Comparison of ENCODE assay signal across 21 cellular contexts in the genomic region with DNA sequence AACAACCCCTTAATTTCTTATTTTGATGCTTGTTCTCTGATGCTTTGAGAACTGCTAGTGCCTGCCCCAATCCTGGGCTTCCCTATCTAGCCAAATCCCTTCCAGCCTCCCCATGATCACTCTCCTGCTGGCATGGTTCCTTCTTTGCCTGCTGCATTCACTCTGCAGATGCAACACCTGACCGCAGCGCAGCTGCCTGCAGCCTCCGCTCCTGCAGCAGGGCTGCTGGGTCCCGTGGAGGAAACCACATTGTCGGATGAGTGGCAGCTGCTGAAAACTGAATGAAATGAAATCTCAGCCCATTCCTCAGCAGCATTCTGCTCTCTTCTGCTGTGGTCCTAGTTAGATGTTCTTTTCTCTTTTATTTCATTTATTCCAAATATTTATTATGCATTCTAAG.
DNase-seq lines count a peak whose midpoint lies in the region; ATAC-seq and TF ChIP-seq lines count a peak whose summit lies in the region.
"Had no signal": no experiment of that assay in that cellular context is flagged by ENCODE, and none has a peak within 500 bp of the region (broad histone marks: within the 10 kb centered on the region; RNA-seq: fewer than 3 reads in every experiment).

No MANE protein-coding gene starts in this region.

- intact Hi-C loops in natural killer cell (cut with micrococcal nuclease), result no loop called here

- no peak overlapping the region for H3K4me3 Mint-ChIP-seq in natural killer cell
- H3K4me3 Mint-ChIP-seq in natural killer cell treated with Interleukin-12 subunit alpha and Interleukin-12 subunit beta and Interleukin-15 and Interleukin-18, amount 100 ng/mL, for 72 hours, result no peak overlapping the region
- peak overlapping the region; percentile 37 for H3K4me3 Mint-ChIP-seq in activated T-helper 17 cell treated with anti-CD3 and anti-CD28 coated beads, Interleukin-2, amount 50 U/mL, for 72 hours
- no peak overlapping the region for H3K4me3 Mint-ChIP-seq in stimulated activated naive B cell treated with anti-CD40 and anti-IgM and Interleukin-4, amounts not matched to agents 10 μg/mL and 1 μg/mL and 100 μg/mL, for 72 hours
- H3K4me3 Mint-ChIP-seq: H9, mesothelial cell of epicardium had no signal

- no peaks in the 10 kb centered on the region for H3K36me3 Mint-ChIP-seq in natural killer cell
- H3K36me3 Mint-ChIP-seq in natural killer cell treated with Interleukin-12 subunit alpha and Interleukin-12 subunit beta and Interleukin-15 and Interleukin-18, amount 100 ng/mL, for 72 hours, result no peaks in the 10 kb centered on the region
- H3K36me3 Mint-ChIP-seq in activated T-helper 17 cell treated with anti-CD3 and anti-CD28 coated beads, Interleukin-2, amount 50 U/mL, for 72 hours (ENCODE audit: low read depth), result peaks cover 11% of the 10 kb centered on the region
- peaks cover 14 to 37% of the 10 kb centered on the region in 2 donors for H3K36me3 Mint-ChIP-seq in stimulated activated naive B cell treated with anti-CD40 and anti-IgM and Interleukin-4, amounts not matched to agents 10 μg/mL and 1 μg/mL and 100 μg/mL, for 72 hours
- H3K36me3 Mint-ChIP-seq: mesothelial cell of epicardium had no signal

- DNase-seq in NCI-H2227 (lab: John Stamatoyannopoulos, UW; ENCODE audit: unreplicated experiment) (peak; percentile 17), NCI-H2227 treated with DMSO at 0.1 percent for 48 hours (lab: John Stamatoyannopoulos, UW) (no peak), natural killer cell (no peak), NCI-H1694 (lab: John Stamatoyannopoulos, UW) (no peak)
- no peak for DNase-seq in natural killer cell treated with Interleukin-12 subunit alpha and Interleukin-12 subunit beta and Interleukin-15 and Interleukin-18, amount 100 ng/mL, for 72 hours (ENCODE audit: low spot score)
- no peak for DNase-seq in stimulated activated naive B cell treated with anti-CD40 and anti-IgM and Interleukin-4, amounts not matched to agents 10 μg/mL and 1 μg/mL and 100 μg/mL, for 72 hours
- DNase-seq: activated CD4-positive, alpha-beta T cell treated with anti-CD3 and anti-CD28 coated beads for 48 hours; BE2C; H9; islet precursor cell; Kasumi-1; left ventricle myocardium superior; NCI-H1092 treated with DMSO at 0.1 percent for 48 hours; NCI-H69; spleen; stimulated activated CD4-positive, alpha-beta T cell treated with anti-CD3 and anti-CD28 coated beads, Interleukin-2, amount 100 ng/mL, for 48 hours; stimulated activated naive CD4-positive, alpha-beta T cell had no signal

- H3K4me1 Mint-ChIP-seq in natural killer cell, result peaks cover 8 to 15% of the 10 kb centered on the region in 2 donors
- peaks cover 0 to 14% of the 10 kb centered on the region in 2 donors for H3K4me1 Mint-ChIP-seq in natural killer cell treated with Interleukin-12 subunit alpha and Interleukin-12 subunit beta and Interleukin-15 and Interleukin-18, amount 100 ng/mL, for 72 hours (ENCODE audit: low read depth in 2 of 2)
- H3K4me1 Mint-ChIP-seq in activated T-helper 17 cell treated with anti-CD3 and anti-CD28 coated beads, Interleukin-2, amount 50 U/mL, for 72 hours, result peaks cover 8% of the 10 kb centered on the region
- peaks cover 15 to 18% of the 10 kb centered on the region in 2 donors for H3K4me1 Mint-ChIP-seq in stimulated activated naive B cell treated with anti-CD40 and anti-IgM and Interleukin-4, amounts not matched to agents 10 μg/mL and 1 μg/mL and 100 μg/mL, for 72 hours
- H3K4me1 Mint-ChIP-seq: mesothelial cell of epicardium had no signal

- H3K27me3 Mint-ChIP-seq in natural killer cell (ENCODE audit: low read depth in 2 of 2), result no peaks in the 10 kb centered on the region
- no peaks in the 10 kb centered on the region for H3K27me3 Mint-ChIP-seq in natural killer cell treated with Interleukin-12 subunit alpha and Interleukin-12 subunit beta and Interleukin-15 and Interleukin-18, amount 100 ng/mL, for 72 hours
- no peaks in the 10 kb centered on the region for H3K27me3 Mint-ChIP-seq in activated T-helper 17 cell treated with anti-CD3 and anti-CD28 coated beads, Interleukin-2, amount 50 U/mL, for 72 hours
- no peaks in the 10 kb centered on the region for H3K27me3 Mint-ChIP-seq in stimulated activated naive B cell treated with anti-CD40 and anti-IgM and Interleukin-4, amounts not matched to agents 10 μg/mL and 1 μg/mL and 100 μg/mL, for 72 hours

- H3K27ac Mint-ChIP-seq in natural killer cell, result peak overlapping the region; percentile 10 to 30
- H3K27ac Mint-ChIP-seq in natural killer cell treated with Interleukin-12 subunit alpha and Interleukin-12 subunit beta and Interleukin-15 and Interleukin-18, amount 100 ng/mL, for 72 hours, result peak overlapping the region in 1 of 2 donors; percentile 6
- H3K27ac Mint-ChIP-seq in activated T-helper 17 cell treated with anti-CD3 and anti-CD28 coated beads, Interleukin-2, amount 50 U/mL, for 72 hours, result no peak overlapping the region
- peak overlapping the region; percentile 27 for H3K27ac Mint-ChIP-seq in stimulated activated naive B cell treated with anti-CD40 and anti-IgM and Interleukin-4, amounts not matched to agents 10 μg/mL and 1 μg/mL and 100 μg/mL, for 72 hours
- H3K27ac Mint-ChIP-seq: mesothelial cell of epicardium had no signal

- peak in 1 of 3 donors; percentile 10 for ATAC-seq in natural killer cell
- no peak for ATAC-seq in natural killer cell treated with Interleukin-12 subunit alpha and Interleukin-12 subunit beta and Interleukin-15 and Interleukin-18, amount 100 ng/mL, for 72 hours
- ATAC-seq in activated T-helper 17 cell treated with anti-CD3 and anti-CD28 coated beads, Interleukin-2, amount 50 U/mL, for 72 hours (replicated peaks), result no peak
- no peak for ATAC-seq in stimulated activated naive B cell treated with anti-CD40 and anti-IgM and Interleukin-4, amounts not matched to agents 10 μg/mL and 1 μg/mL and 100 μg/mL, for 72 hours (replicated peaks)
- ATAC-seq in GM19452 (IDR thresholded peaks at IDR 0.05; ENCODE audit: unreplicated experiment), result no peak
- ATAC-seq: A549, left ventricle myocardium superior had no signal

- TF ChIP-seq CTCF in natural killer cell (IDR thresholded peaks at IDR 0.05), result no peak

- no peaks in the 10 kb centered on the region for H3K9me3 Mint-ChIP-seq in natural killer cell
- no peaks in the 10 kb centered on the region for H3K9me3 Mint-ChIP-seq in natural killer cell treated with Interleukin-12 subunit alpha and Interleukin-12 subunit beta and Interleukin-15 and Interleukin-18, amount 100 ng/mL, for 72 hours
- no peaks in the 10 kb centered on the region for H3K9me3 Mint-ChIP-seq in activated T-helper 17 cell treated with anti-CD3 and anti-CD28 coated beads, Interleukin-2, amount 50 U/mL, for 72 hours
- H3K9me3 Mint-ChIP-seq in stimulated activated naive B cell treated with anti-CD40 and anti-IgM and Interleukin-4, amounts not matched to agents 10 μg/mL and 1 μg/mL and 100 μg/mL, for 72 hours, result peaks cover 0 to 3% of the 10 kb centered on the region in 2 donors
- H3K9me3 Mint-ChIP-seq: H9 had no signal
